Comparison of ENCODE assay signal across 8 cellular contexts in the genomic region with DNA sequence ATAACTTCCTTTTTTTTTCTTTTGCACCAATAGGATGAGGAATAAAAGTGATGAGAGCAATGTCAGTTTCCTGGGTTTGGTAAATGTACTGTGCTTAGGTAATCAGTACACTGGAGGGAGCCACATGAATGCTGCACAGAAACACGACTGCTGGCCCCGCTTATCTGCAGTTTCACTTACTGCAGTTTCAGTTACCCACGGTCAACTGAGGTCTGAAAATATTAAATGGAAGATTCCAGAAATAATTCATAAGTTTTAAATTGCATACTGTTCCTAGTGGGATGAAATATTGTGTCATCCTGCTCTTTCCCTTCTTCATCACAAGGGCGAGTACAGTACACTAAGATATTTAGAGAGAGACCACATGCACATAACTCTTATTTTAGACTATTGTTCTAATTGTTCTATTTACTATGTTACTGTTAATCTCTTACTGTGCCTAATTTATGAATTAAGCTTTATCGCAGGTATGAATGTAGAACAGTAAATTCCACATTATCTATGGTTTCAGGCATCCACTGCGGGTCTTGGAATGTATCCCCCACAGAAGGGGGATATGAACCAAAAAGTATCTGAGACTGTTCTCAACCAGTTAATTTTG. TPM values are rescaled to one million over a fixed set of nuclear protein-coding genes. Genes with fewer than 3 reads are reported as not detected.
DNase-seq lines count a peak whose midpoint lies in the region; ATAC-seq and TF ChIP-seq lines count a peak whose summit lies in the region.

No MANE protein-coding gene starts in this region.

- H3K27me3 ChIP-seq in left lung: no peaks in the 10 kb centered on the region
- H3K27me3 ChIP-seq in thoracic aorta (replicated peaks; ENCODE audit: insufficient read depth): no peaks in the 10 kb centered on the region

- intact Hi-C loops in left lung (cut with DNase I): no loop called here

- no peaks in the 10 kb centered on the region for H3K9me3 ChIP-seq in left lung
- no peaks in the 10 kb centered on the region for H3K9me3 ChIP-seq in thoracic aorta

- peak; percentile 43 for DNase-seq in DMS53 (lab: John Stamatoyannopoulos, UW)
- peak; percentile 83 for DNase-seq in MV-4-11 (lab: John Stamatoyannopoulos, UW)
- DNase-seq in amniotic epithelial cell (ENCODE audit: low read depth): peak; percentile 87
- DNase-seq in left lung: peak in 1 of 2 donors; percentile 31
- no peak for DNase-seq in thoracic aorta (ENCODE audit: low spot score)
- DNase-seq in NK-92 (lab: John Stamatoyannopoulos, UW; ENCODE audit: unreplicated experiment): no peak

- peak overlapping the region in 1 of 2 donors; percentile 31 for H3K4me3 ChIP-seq in left lung
- H3K4me3 ChIP-seq in thoracic aorta: peak overlapping the region; percentile 61

- H3K4me1 ChIP-seq in left lung (peaks cover 11 to 32% of the 10 kb centered on the region in 2 donors), thoracic aorta (ENCODE audit: control insufficient read depth in 1 of 2, low read depth in 2 of 2) (peaks cover 5 to 27% of the 10 kb centered on the region in 2 donors)

- TF ChIP-seq CTCF in left lung (IDR thresholded peaks at IDR 0.05) (no peak), thoracic aorta (IDR thresholded peaks at IDR 0.05) (no peak)

- H3K27ac ChIP-seq in left lung (peak overlapping the region; percentile 87 to 89), thoracic aorta (peak overlapping the region; percentile 47 to 54)

- H3K36me3 ChIP-seq in left lung (peaks cover 0 to 20% of the 10 kb centered on the region in 2 donors), thoracic aorta (peaks cover 5% of the 10 kb centered on the region)

- ATAC-seq in left lung: peak; percentile 79
- no peak for ATAC-seq in thoracic aorta (ENCODE audit: insufficient number of reproducible peaks, low FRiP score, low read depth)
- no peak for ATAC-seq in GM19455 (IDR thresholded peaks at IDR 0.05; ENCODE audit: unreplicated experiment)
- ATAC-seq in HG03457 (IDR thresholded peaks at IDR 0.05; ENCODE audit: unreplicated experiment): no peak

RNA-seq across cellular contexts. Expression of gene LGALS3BP, which starts 6.4 kb away (rescaled TPM):
- total RNA-seq in left lung (100 to 1,000 TPM; 379 to 688 TPM), thoracic aorta (100 to 1,000 TPM; 205 to 308 TPM)

RNA-seq across cellular contexts. Expression of gene CANT1, which starts 23.4 kb away (rescaled TPM):
- 10 to 100 TPM; 57.2 to 69.0 TPM for total RNA-seq in left lung
- 10 to 100 TPM; 21.4 to 41.0 TPM for total RNA-seq in thoracic aorta

RNA-seq across cellular contexts. Expression of gene C1QTNF1, which starts 37.8 kb away (rescaled TPM):
- total RNA-seq in left lung (10 to 100 TPM; 14.9 to 31.4 TPM), thoracic aorta (100 to 1,000 TPM; 445 to 518 TPM)

Comparison
In these comparisons a context has a peak if more than half of its experiments do, and no peak if none do; other contexts are left out.
1. DNase-seq: peak in DMS53 (single experiment), MV-4-11 (single experiment) and amniotic epithelial cell (single experiment); none in thoracic aorta (single experiment) and NK-92 (single experiment).
2. RNA of gene C1QTNF1, which starts 37.8 kb away (total RNA-seq): 445 to 518 TPM in thoracic aorta; 14.9 to 31.4 TPM in left lung; every median in the first group is over 10 times any median in the second.